Comparison of ENCODE assay signal across 26 cellular contexts in genomic region chrX:47918274-47918673, GRCh38.
DNase-seq lines count a peak whose midpoint lies in the region; ATAC-seq, FAIRE-seq and TF ChIP-seq lines count a peak whose summit lies in the region.
"Had no signal": no experiment of that assay in that cellular context is flagged by ENCODE, and none has a peak within 500 bp of the region (broad histone marks: within the 10 kb centered on the region; RNA-seq: fewer than 3 reads in every experiment).

No MANE protein-coding gene starts in this region.

- H3K9me3 ChIP-seq in HepG2 (ENCODE audit: low read length) (peaks cover 19% of the 10 kb centered on the region; the same call in 1 of the 2 replicates), right lobe of liver (peaks cover 0 to 8% (median 5%) of the 10 kb centered on the region in 4 donors), adipocyte (ENCODE audit: control insufficient read depth, low read length) (peaks cover 92% of the 10 kb centered on the region), K562 (replicated peaks; ENCODE audit: control insufficient read depth, insufficient read depth, low read depth, low read length) (peaks cover 1% of the 10 kb centered on the region; the same call in 1 of the 2 replicates)
- H3K9me3 ChIP-seq: BE2C had no signal

- no peaks in the 10 kb centered on the region for H3K27me3 Mint-ChIP-seq in stimulated activated naive B cell treated with anti-CD40 and anti-IgM and Interleukin-4, amounts not matched to agents 10 μg/mL and 1 μg/mL and 100 μg/mL, for 72 hours
- H3K27me3 Mint-ChIP-seq: CD4-positive, alpha-beta memory T cell; CD4-positive, CD25-positive, alpha-beta regulatory T cell; CD8-positive, alpha-beta memory T cell had no signal

- no peaks in the 10 kb centered on the region for H3K4me1 ChIP-seq in HepG2 (ENCODE audit: insufficient read depth, low read length)
- H3K4me1 ChIP-seq in right lobe of liver = no peaks in the 10 kb centered on the region
- no peaks in the 10 kb centered on the region for H3K4me1 ChIP-seq in adipocyte (ENCODE audit: control insufficient read depth, insufficient read depth, low read length)
- H3K4me1 ChIP-seq in K562 (replicated peaks in 1 of 2; ENCODE audit: control insufficient read depth in 2 of 2, insufficient read depth in 2 of 2, low read length in 2 of 2) = no peaks in the 10 kb centered on the region
- H3K4me1 ChIP-seq: BE2C, BLaER1 had no signal

- H2AFZ ChIP-seq in HepG2 (ENCODE audit: low read length) = no peak overlapping the region
- H2AFZ ChIP-seq in K562 (ENCODE audit: low read depth, low read length) = no peak overlapping the region

- H3K27ac ChIP-seq in HepG2 (ENCODE audit: extremely low read length, insufficient read depth, low read length) = no peak overlapping the region
- H3K27ac ChIP-seq in right lobe of liver = no peak overlapping the region
- H3K27ac ChIP-seq in K562 (ENCODE audit: extremely low read depth, low read depth, low read length) = no peak overlapping the region
- H3K27ac ChIP-seq: 22Rv1, BLaER1 had no signal

- H3K36me3 Mint-ChIP-seq in stimulated activated naive B cell treated with anti-CD40 and anti-IgM and Interleukin-4, amounts not matched to agents 10 μg/mL and 1 μg/mL and 100 μg/mL, for 72 hours = peaks cover 38 to 50% of the 10 kb centered on the region in 2 donors

- 100% methylated on average over 1 of the region's 1 CpG for WGBS in HepG2 (ENCODE audit: low lambda C conversion rate)
- 25% methylated on average over 1 of the region's 1 CpG for WGBS in right lobe of liver (ENCODE audit: insufficient coverage, low coverage, low lambda C conversion rate, missing lambda C conversion rate)
- 20% methylated on average over 1 of the region's 1 CpG for WGBS in K562 (ENCODE audit: insufficient coverage, low coverage, missing lambda C conversion rate)

- H3K4me3 Mint-ChIP-seq in stimulated activated naive B cell treated with anti-CD40 and anti-IgM and Interleukin-4, amounts not matched to agents 10 μg/mL and 1 μg/mL and 100 μg/mL, for 72 hours = no peak overlapping the region
- H3K4me3 Mint-ChIP-seq: CD14-positive monocyte; CD4-positive, alpha-beta memory T cell; CD4-positive, CD25-positive, alpha-beta regulatory T cell; CD8-positive, alpha-beta memory T cell had no signal

- TF ChIP-seq CTCF in HepG2 (CRISPR knock-in tag; IDR thresholded peaks at IDR 0.05) (no peak), right lobe of liver (IDR thresholded peaks at IDR 0.05) (no peak), K562 (IDR thresholded peaks at IDR 0.05 in 2 of 3, conservative IDR thresholded peaks at IDR 0.05 in 1 of 3; ENCODE audit: insufficient read depth in 2 of 3, low read depth in 1 of 3, low read length in 3 of 3) (no peak)

- no peaks in the 10 kb centered on the region for H3K36me3 ChIP-seq in HepG2 (replicated peaks in 1 of 2; ENCODE audit: control insufficient read depth in 1 of 2, insufficient read depth in 2 of 2, low read length in 2 of 2)
- H3K36me3 ChIP-seq in right lobe of liver = no peaks in the 10 kb centered on the region
- peaks cover 27% of the 10 kb centered on the region for H3K36me3 ChIP-seq in adipocyte (ENCODE audit: control insufficient read depth, insufficient read depth, low read length, severe bottlenecking)
- no peaks in the 10 kb centered on the region for H3K36me3 ChIP-seq in K562 (ENCODE audit: control insufficient read depth, insufficient read depth, low read length)
- H3K36me3 ChIP-seq: BE2C had no signal

- DNase-seq in HepG2 (ENCODE audit: low spot score) = no peak
- DNase-seq in right lobe of liver = no peak
- DNase-seq in adipocyte (ENCODE audit: low read depth) = no peak
- no peak for DNase-seq in K562 (ENCODE audit: extremely low read depth in 1 of 4, low spot score in 3 of 4)
- no peak for DNase-seq in NCI-H526 treated with DMSO at 0.1 percent for 48 hours (lab: John Stamatoyannopoulos, UW)
- DNase-seq in stimulated activated naive B cell treated with anti-CD40 and anti-IgM and Interleukin-4, amounts not matched to agents 10 μg/mL and 1 μg/mL and 100 μg/mL, for 72 hours = no peak
- DNase-seq: ACHN; BE2C; C1 segment of cervical spinal cord; CD4-positive, alpha-beta memory T cell; CD4-positive, CD25-positive, alpha-beta regulatory T cell; CD8-positive, alpha-beta memory T cell; COR-L47; DMS 273 treated with DMSO at 0.1 percent for 48 hours; DMS153; DMS53; DMS79; DND-41; EL; GDM1 had no signal

- H3K9me1 ChIP-seq in K562 (ENCODE audit: control insufficient read depth, insufficient read depth, low read length) = no peaks in the 10 kb centered on the region

- H3K4me3 ChIP-seq in HepG2 (replicated peaks in 1 of 3; ENCODE audit: insufficient read depth in 1 of 3, low read depth in 2 of 3, low read length in 3 of 3) (no peak overlapping the region), right lobe of liver (no peak overlapping the region), adipocyte (ENCODE audit: low read length) (peak overlapping the region; percentile 29), K562 (no peak overlapping the region)
- H3K4me3 ChIP-seq: BLaER1, GM12878 had no signal

- no peak for TF ChIP-seq POLR2A in HepG2 (IDR thresholded peaks at IDR 0.05; ENCODE audit: insufficient read depth in 1 of 2, low read depth in 2 of 2, low read length in 2 of 2)
- TF ChIP-seq POLR2A in right lobe of liver (IDR thresholded peaks at IDR 0.05) = no peak
- no peak for TF ChIP-seq POLR2A in K562 (conservative IDR thresholded peaks at IDR 0.05)

- in situ Hi-C loops in HepG2 (cut with HindIII; ENCODE audit: extremely low pct_ligation_motif_present, low pct_unique_long_range_greater_than_20kb) = no loop called here
- in situ Hi-C loops in K562 (cut with MboI) = no loop called here

- H3K9ac ChIP-seq in HepG2 (ENCODE audit: insufficient read depth, low read depth, low read length) (no peak overlapping the region), adipocyte (ENCODE audit: low read length) (no peak overlapping the region), K562 (ENCODE audit: insufficient read depth in 1 of 2, low read depth in 2 of 2, low read length in 2 of 2) (no peak overlapping the region)
- H3K9ac ChIP-seq: BLaER1 had no signal

- no peak for TF ChIP-seq EP300 in HepG2 (IDR thresholded peaks at IDR 0.05; ENCODE audit: low read depth in 2 of 2, low read length in 2 of 2)
- TF ChIP-seq EP300 in HepG2 (CRISPR knock-in tag; IDR thresholded peaks at IDR 0.05; ENCODE audit: borderline replicate concordance) = no peak
- no peak for TF ChIP-seq EP300 in K562 (IDR thresholded peaks at IDR 0.05; ENCODE audit: low read length)

- H3K27me3 ChIP-seq in HepG2 (ENCODE audit: control insufficient read depth in 1 of 2, insufficient read depth in 2 of 2, low read length in 2 of 2) (no peaks in the 10 kb centered on the region), right lobe of liver (no peaks in the 10 kb centered on the region), adipocyte (replicated peaks; ENCODE audit: control insufficient read depth, insufficient read depth, low read length) (no peaks in the 10 kb centered on the region), K562 (ENCODE audit: control insufficient read depth in 2 of 2, insufficient read depth in 2 of 2, low read length in 2 of 2) (no peaks in the 10 kb centered on the region)
- H3K27me3 ChIP-seq: BE2C had no signal

- intact Hi-C loops in HepG2 (cut with micrococcal nuclease; ENCODE audit: unreplicated experiment) (no loop called here), right lobe of liver (cut with DNase I) (no loop called here), K562 (cut with micrococcal nuclease) (no loop called here)

- no peak overlapping the region for H3K27ac Mint-ChIP-seq in stimulated activated naive B cell treated with anti-CD40 and anti-IgM and Interleukin-4, amounts not matched to agents 10 μg/mL and 1 μg/mL and 100 μg/mL, for 72 hours
- H3K27ac Mint-ChIP-seq: CD14-positive monocyte; CD4-positive, alpha-beta memory T cell; CD4-positive, CD25-positive, alpha-beta regulatory T cell; CD8-positive, alpha-beta memory T cell had no signal

- H4K20me1 ChIP-seq in HepG2 (ENCODE audit: insufficient read depth, low read length) (no peaks in the 10 kb centered on the region), K562 (replicated peaks; ENCODE audit: control insufficient read depth, insufficient read depth, low read length) (no peaks in the 10 kb centered on the region)
- H4K20me1 ChIP-seq: BLaER1 had no signal

- TF ChIP-seq RAD21 in HepG2 (CRISPR knock-in tag; IDR thresholded peaks at IDR 0.05) (no peak), K562 (CRISPR knock-in tag; conservative IDR thresholded peaks at IDR 0.05 in 1 of 2, IDR thresholded peaks at IDR 0.05 in 1 of 2) (no peak)

- no peaks in the 10 kb centered on the region for H3K79me2 ChIP-seq in HepG2 (ENCODE audit: insufficient read depth, low read length)
- H3K79me2 ChIP-seq in K562 (ENCODE audit: control insufficient read depth, insufficient read depth, low read length) = no peaks in the 10 kb centered on the region

- ATAC-seq in HepG2 (no peak), right lobe of liver (no peak), K562 (no peak)
- no peak for ATAC-seq in stimulated activated naive B cell treated with anti-CD40 and anti-IgM and Interleukin-4, amounts not matched to agents 10 μg/mL and 1 μg/mL and 100 μg/mL, for 72 hours (replicated peaks)
- ATAC-seq: GM12878 had no signal

- no peaks in the 10 kb centered on the region for H3K4me1 Mint-ChIP-seq in stimulated activated naive B cell treated with anti-CD40 and anti-IgM and Interleukin-4, amounts not matched to agents 10 μg/mL and 1 μg/mL and 100 μg/mL, for 72 hours
- H3K4me1 Mint-ChIP-seq: CD14-positive monocyte; CD4-positive, alpha-beta memory T cell; CD4-positive, CD25-positive, alpha-beta regulatory T cell; CD8-positive, alpha-beta memory T cell had no signal

- BruUV-seq in HepG2 (replicated peaks; lab: Mats Ljungman, UMichigan) (no TSS peak), K562 (replicated peaks; lab: Mats Ljungman, UMichigan) (no TSS peak)

- POLR2A ChIA-PET in HepG2 (lab: Yijun Ruan, JAX) (no interaction called here), K562 (lab: Yijun Ruan, JAX) (interaction anchor here (0.7 kb wide), 1 partner anchor 258 kb away, joined by 4 read pairs; no protein-coding TSS in a partner anchor)

- CTCF ChIA-PET in HepG2 (lab: Yijun Ruan, JAX; ENCODE audit: low intra/inter-chr PET ratio, low total read pairs) (no interaction called here), K562 (lab: Yijun Ruan, JAX; ENCODE audit: low intra/inter-chr PET ratio) (no interaction called here)

- H3K4me2 ChIP-seq in HepG2 (ENCODE audit: low read depth, low read length) (no peak overlapping the region), K562 (ENCODE audit: insufficient read depth, low read length) (no peak overlapping the region)
- H3K4me2 ChIP-seq: BLaER1 had no signal

- peaks cover 9 to 39% of the 10 kb centered on the region in 2 donors for H3K9me3 Mint-ChIP-seq in stimulated activated naive B cell treated with anti-CD40 and anti-IgM and Interleukin-4, amounts not matched to agents 10 μg/mL and 1 μg/mL and 100 μg/mL, for 72 hours

- FAIRE-seq in HepG2 (lab: Jason Lieb, UNC) (no peak), K562 (lab: Jason Lieb, UNC) (no peak)
- FAIRE-seq: GM12878, GM12892, GM18507 had no signal

TF ChIP-seq in HepG2, 621 proteins besides CTCF, POLR2A, EP300 and RAD21 (continues in another document):
- TF ChIP-seq TBX3 (IDR thresholded peaks at IDR 0.05; ENCODE audit: borderline replicate concordance) (no peak), ARHGAP35 (CRISPR knock-in tag; IDR thresholded peaks at IDR 0.05; ENCODE audit: borderline replicate concordance) (no peak)

TF ChIP-seq in K562, 482 proteins besides CTCF, POLR2A, EP300 and RAD21 (continues in another document):
- no peak for TF ChIP-seq RBM22 (IDR thresholded peaks at IDR 0.05; ENCODE audit: low read depth, low read length, poor library complexity, severe bottlenecking)
- TF ChIP-seq ZNF316 (IDR thresholded peaks at IDR 0.05) = peak; percentile 24; the same call in 1 of the 2 replicates

Comparison
In these comparisons a context has a peak if more than half of its experiments do, and no peak if none do; other contexts are left out.
1. Of the 241 proteins assayed by ChIP-seq in both HepG2 and K562: peak only in HepG2: MAFF; only in K562: none; in both: MAFK; in neither: 239.